ENCODE assay signal across 1 cellular context in the genomic region with DNA sequence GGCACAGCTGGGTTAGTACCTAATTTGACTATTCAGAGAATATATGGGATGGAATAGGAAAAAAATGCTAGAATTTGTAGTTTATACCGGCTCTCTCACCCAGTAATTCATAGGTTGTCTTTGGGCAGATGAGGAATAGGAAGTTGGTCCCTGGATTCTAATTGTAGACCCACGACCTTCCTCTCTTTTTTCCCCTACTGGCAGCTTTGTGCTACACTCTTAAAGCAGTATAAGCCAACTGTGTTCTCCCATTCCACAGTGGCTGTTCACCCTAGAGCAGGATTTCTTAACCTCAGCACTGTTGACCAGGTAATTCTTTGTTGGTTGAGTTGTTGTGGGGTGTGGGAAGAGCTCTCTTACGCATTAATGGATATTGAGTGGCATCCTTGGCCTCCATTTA.
TF ChIP-seq lines count a peak whose summit lies in the region.

No MANE protein-coding gene starts in this region.

TF ChIP-seq in H1, 55 proteins besides CTCF, POLR2A, EP300 and RAD21:
- no peak for TF ChIP-seq CREB1 (IDR thresholded peaks at IDR 0.05)
- no peak for TF ChIP-seq RNF2 (IDR thresholded peaks at IDR 0.05; ENCODE audit: borderline replicate concordance, low read depth, low read length, missing control alignments, poor library complexity, severe bottlenecking)
- TF ChIP-seq POLR2AphosphoS5 (IDR thresholded peaks at IDR 0.05; ENCODE audit: low read depth, low read length): no peak
- TF ChIP-seq, protein P1, sequence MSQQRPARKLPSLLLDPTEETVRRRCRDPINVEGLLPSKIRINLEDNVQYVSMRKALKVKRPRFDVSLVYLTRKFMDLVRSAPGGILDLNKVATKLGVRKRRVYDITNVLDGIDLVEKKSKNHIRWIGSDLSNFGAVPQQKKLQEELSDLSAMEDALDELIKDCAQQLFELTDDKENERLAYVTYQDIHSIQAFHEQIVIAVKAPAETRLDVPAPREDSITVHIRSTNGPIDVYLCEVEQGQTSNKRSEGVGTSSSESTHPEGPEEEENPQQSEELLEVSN (IDR thresholded peaks at IDR 0.05): no peak
- TF ChIP-seq SAP30 (IDR thresholded peaks at IDR 0.05; ENCODE audit: insufficient read depth, insufficient replicate concordance, low read length): no peak
- no peak for TF ChIP-seq HDAC2 (IDR thresholded peaks at IDR 0.05; ENCODE audit: borderline replicate concordance in 1 of 2, low read depth in 2 of 2, low read length in 2 of 2)
- no peak for TF ChIP-seq BCL11A (IDR thresholded peaks at IDR 0.05; ENCODE audit: low read depth in 2 of 2, low read length in 2 of 2)
- TF ChIP-seq ASH2L (IDR thresholded peaks at IDR 0.05; ENCODE audit: low read length): no peak
